Comparison of ENCODE assay signal across 8 cellular contexts in the genomic region with DNA sequence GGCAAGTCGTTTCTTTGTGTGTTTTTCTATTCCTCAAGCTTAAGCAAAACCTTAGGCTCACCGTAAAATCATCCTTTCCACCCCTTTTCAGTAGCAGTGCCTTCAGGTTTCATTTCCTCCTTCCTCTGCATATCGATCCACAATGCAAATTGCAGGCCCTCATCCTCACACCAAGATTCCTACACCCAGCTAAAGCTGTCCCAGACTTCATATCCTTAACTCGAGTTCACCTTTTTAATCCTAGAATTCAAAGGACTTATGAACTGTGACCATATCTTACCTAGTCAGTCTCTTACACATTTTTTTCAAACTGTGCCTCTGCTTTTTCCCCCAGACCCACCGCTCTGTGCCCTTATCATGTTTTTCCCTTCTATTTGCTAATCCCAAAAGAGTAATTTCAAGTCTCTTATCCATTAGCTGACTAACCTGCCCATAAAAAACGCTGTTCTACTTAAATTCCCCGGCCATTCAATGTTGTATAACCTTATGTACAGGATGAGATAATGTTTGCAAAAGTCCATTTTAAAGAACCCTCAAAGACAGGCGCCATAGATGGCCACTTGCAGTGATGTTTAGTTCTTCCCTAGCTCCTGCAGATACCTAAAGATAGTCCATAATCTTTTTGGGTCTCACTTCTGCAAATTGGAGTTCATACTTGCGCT. TPM values are rescaled to one million over a fixed set of nuclear protein-coding genes. Genes with fewer than 3 reads are reported as not detected.
A peak's percentile ranks its signal among the peaks of the same experiment; 100 is the strongest.
DNase-seq lines count a peak whose midpoint lies in the region; ATAC-seq, FAIRE-seq and TF ChIP-seq lines count a peak whose summit lies in the region.

No MANE protein-coding gene starts in this region.

- DNase-seq in GM19239 (ENCODE audit: insufficient read length, low spot score), result no peak
- DNase-seq in RWPE2 (ENCODE audit: low spot score), result no peak
- no peak for DNase-seq in foreskin fibroblast
- peak; percentile 22 for DNase-seq in small intestine
- DNase-seq in NCI-H1105 (lab: John Stamatoyannopoulos, UW), result no peak
- no peak for DNase-seq in NCI-H2196 treated with DMSO at 0.1 percent for 48 hours (lab: John Stamatoyannopoulos, UW; ENCODE audit: unreplicated experiment)
- DNase-seq in DMS153 treated with DMSO at 0.1 percent for 48 hours (lab: John Stamatoyannopoulos, UW; ENCODE audit: unreplicated experiment), result no peak
- no peak for DNase-seq in kidney tubule cell (ENCODE audit: low spot score)

- no peaks in the 10 kb centered on the region for H3K27me3 ChIP-seq in RWPE2 (ENCODE audit: insufficient read depth, poor library complexity, severe bottlenecking)
- H3K27me3 ChIP-seq in small intestine (ENCODE audit: control insufficient read depth in 2 of 2, insufficient read depth in 2 of 2, low read length in 2 of 2), result no peaks in the 10 kb centered on the region

- H3K27ac ChIP-seq in RWPE2 (ENCODE audit: poor library complexity, severe bottlenecking), result peak overlapping the region; percentile 68
- peak overlapping the region in 1 of 2 donors; percentile 9 for H3K27ac ChIP-seq in small intestine (ENCODE audit: low read depth in 1 of 2, low read length in 1 of 2)

- no peak for ATAC-seq in RWPE2 (ENCODE audit: low read depth)

- H3K36me3 ChIP-seq in RWPE2 (ENCODE audit: low read depth) (peaks cover 50% of the 10 kb centered on the region), small intestine (ENCODE audit: control insufficient read depth in 2 of 2, insufficient read depth in 2 of 2, low read length in 2 of 2) (no peaks in the 10 kb centered on the region)

- H3K4me1 ChIP-seq in RWPE2 (ENCODE audit: insufficient read depth, poor library complexity, severe bottlenecking) (peaks cover 16% of the 10 kb centered on the region), small intestine (ENCODE audit: control insufficient read depth in 2 of 2, insufficient read depth in 1 of 2, low read depth in 1 of 2, low read length in 1 of 2) (peaks cover 2 to 5% of the 10 kb centered on the region in 2 donors)

- FAIRE-seq in GM19239 (lab: Jason Lieb, UNC), result peak; percentile 91
- no peak for FAIRE-seq in small intestine (lab: Jason Lieb, UNC)

- H3K4me3 ChIP-seq in RWPE2 (ENCODE audit: severe bottlenecking) (peak overlapping the region; percentile 99), foreskin fibroblast (ENCODE audit: low read depth in 1 of 2, low read length in 2 of 2) (peak overlapping the region; percentile 80 to 81), small intestine (ENCODE audit: low read depth in 1 of 2, low read length in 2 of 2) (peak overlapping the region; percentile 95 to 100)

- TF ChIP-seq CTCF in RWPE2 (IDR thresholded peaks at IDR 0.05; ENCODE audit: poor library complexity, severe bottlenecking) (no peak), foreskin fibroblast (IDR thresholded peaks at IDR 0.05; ENCODE audit: low read depth, low read length) (no peak)

- WGBS in small intestine, 3 donors, result 18 to 26% (median 19%) methylated on average over 9 of the region's 9 CpGs

- no peaks in the 10 kb centered on the region for H3K9me3 ChIP-seq in RWPE2 (ENCODE audit: severe bottlenecking)
- no peaks in the 10 kb centered on the region for H3K9me3 ChIP-seq in small intestine (ENCODE audit: control insufficient read depth, low read depth)

RNA-seq across cellular contexts. Expression of a gene that starts 1.5 kb away (rescaled TPM):
- polyA plus RNA-seq in small intestine, result 10 to 100 TPM; 24.5 to 28.9 (median 28.4) TPM

RNA-seq across cellular contexts. Expression of a gene that starts 33.6 kb away (rescaled TPM):
- 100 to 1,000 TPM; 472 to 696 (median 574) TPM for polyA plus RNA-seq in small intestine

RNA-seq across cellular contexts. Expression of a gene that starts 51.0 kb away (rescaled TPM):
- polyA plus RNA-seq in small intestine, result under 1 TPM in 1 of 3 donors, not detected in 2; 0.43 TPM
